25 cellular contexts compared by ENCODE assay signal in the genomic region with DNA sequence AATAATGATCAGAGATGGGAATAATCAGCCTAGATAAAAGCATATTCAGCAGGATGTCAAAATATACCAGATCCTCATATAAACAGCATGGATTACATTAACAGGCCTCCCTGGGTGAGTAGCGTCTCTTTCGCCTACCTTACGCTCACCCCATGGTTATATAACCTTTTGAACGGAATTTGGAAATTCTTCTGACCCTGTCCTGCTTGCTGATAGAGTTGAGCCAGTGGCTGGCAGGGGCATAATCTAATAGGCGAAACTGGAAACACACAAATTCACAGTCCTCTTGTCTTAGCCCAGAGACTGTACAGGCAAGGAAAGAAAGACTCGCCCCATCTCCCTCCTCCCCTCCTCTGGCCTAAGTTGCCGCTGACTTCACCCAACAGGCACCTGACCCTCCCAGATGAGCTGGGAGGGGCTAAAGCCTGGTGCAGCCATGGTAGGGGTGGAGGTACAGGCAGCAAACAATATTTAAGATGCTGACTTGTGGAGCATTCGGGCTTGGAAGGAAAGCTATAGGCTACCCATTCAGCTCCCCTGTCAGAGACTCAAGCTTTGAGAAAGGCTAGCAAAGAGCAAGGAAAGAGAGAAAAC. TPM values are rescaled to one million over a fixed set of nuclear protein-coding genes. Genes with fewer than 3 reads are reported as not detected.
DNase-seq lines count a peak whose midpoint lies in the region; ATAC-seq, FAIRE-seq and TF ChIP-seq lines count a peak whose summit lies in the region.
"Had no signal": no experiment of that assay in that cellular context is flagged by ENCODE, and none has a peak within 500 bp of the region (broad histone marks: within the 10 kb centered on the region; RNA-seq: fewer than 3 reads in every experiment).

TSS of gene ANGPTL7 (plus strand) at position 498 of the 594 bp plus-strand sequence. CDS start 225 bp downstream, outside the sequence.

- H3K27me3 ChIP-seq in heart right ventricle = no peaks in the 10 kb centered on the region
- H3K27me3 ChIP-seq: BLaER1 had no signal

- H3K36me3 ChIP-seq in heart right ventricle = peaks cover 0 to 95% (median 6%) of the 10 kb centered on the region in 9 donors

- intact Hi-C loops in heart right ventricle (cut with DNase I) = no loop called here

- ATAC-seq in activated naive CD4-positive, alpha-beta T cell treated with anti-CD3 and anti-CD28 coated beads, Interleukin-2, amount 50 U/mL, for 72 hours = no peak
- peak in 6 of 8 donors; percentile 53 to 83 (median 60) for ATAC-seq in heart right ventricle
- no peak for ATAC-seq in naive B cell (ENCODE audit: low read depth in 2 of 2)
- ATAC-seq: A549; stimulated activated naive CD8-positive, alpha-beta T cell treated with anti-CD3 and anti-CD28 coated beads, Interleukin-15, amount 100 ng/mL, for 72 hours had no signal

- TF ChIP-seq CTCF in heart right ventricle (IDR thresholded peaks at IDR 0.05) = no peak

- no peak for DNase-seq in activated naive CD4-positive, alpha-beta T cell treated with anti-CD3 and anti-CD28 coated beads, Interleukin-2, amount 50 U/mL, for 72 hours (ENCODE audit: low spot score in 2 of 2)
- no peak for DNase-seq in activated naive CD4-positive, alpha-beta T cell treated with anti-CD3 and anti-CD28 coated beads, Interleukin-2, amount 50 U/mL, for 16 hours
- DNase-seq in heart right ventricle = no peak
- DNase-seq in naive B cell = no peak
- DNase-seq in NCI-H524 treated with DMSO at 0.1 percent for 48 hours (lab: John Stamatoyannopoulos, UW) = no peak
- no peak for DNase-seq in hypothalamus (lab: John Stamatoyannopoulos, UW)
- no peak for DNase-seq in GM19239 (ENCODE audit: insufficient read length, low spot score)
- DNase-seq: activated CD4-positive, alpha-beta T cell treated with anti-CD3 and anti-CD28 coated beads for 4 hours; activated gamma-delta T cell; Calu3; hippocampal formation; KBM-7; kidney; NCI-H187 treated with DMSO at 0.1 percent for 48 hours; NCI-H510A; nucleus accumbens; stimulated activated CD4-positive, alpha-beta T cell treated with anti-CD3 and anti-CD28 coated beads, Interleukin-2, amount 100 ng/mL, for 48 hours; stimulated activated naive CD8-positive, alpha-beta T cell treated with anti-CD3 and anti-CD28 coated beads, Interleukin-15, amount 100 ng/mL, for 72 hours; SW 1271 had no signal

- H3K27ac ChIP-seq in heart right ventricle (peak within 1 kb of the TSS in 3 of 10 donors; percentile 2 to 56 (median 29)), temporal lobe (ENCODE audit: low read depth, low read length) (peak within 1 kb of the TSS; percentile 24)
- H3K27ac ChIP-seq: A549, BLaER1 had no signal

- no peaks in the 10 kb centered on the region for H3K36me3 Mint-ChIP-seq in activated naive CD4-positive, alpha-beta T cell treated with anti-CD3 and anti-CD28 coated beads, Interleukin-2, amount 50 U/mL, for 72 hours
- H3K36me3 Mint-ChIP-seq in naive B cell = peaks cover 3 to 6% of the 10 kb centered on the region in 2 donors

- peaks cover 0 to 3% (median 0%) of the 10 kb centered on the region in 3 donors for H3K4me1 Mint-ChIP-seq in naive B cell
- H3K4me1 Mint-ChIP-seq: mesothelial cell of epicardium; stimulated activated naive CD8-positive, alpha-beta T cell treated with anti-CD3 and anti-CD28 coated beads, Interleukin-15, amount 100 ng/mL, for 72 hours had no signal

- H3K9me3 ChIP-seq in heart right ventricle = no peaks in the 10 kb centered on the region
- H3K9me3 ChIP-seq: A549, BLaER1 had no signal

- no peaks in the 10 kb centered on the region for H3K27me3 Mint-ChIP-seq in naive B cell
- H3K27me3 Mint-ChIP-seq: stimulated activated naive CD8-positive, alpha-beta T cell treated with anti-CD3 and anti-CD28 coated beads, Interleukin-15, amount 100 ng/mL, for 72 hours had no signal

- H3K4me1 ChIP-seq in heart right ventricle = peaks cover 0 to 34% (median 24%) of the 10 kb centered on the region in 9 donors
- H3K4me1 ChIP-seq: A549, BLaER1 had no signal

- no peaks in the 10 kb centered on the region for H3K9me3 Mint-ChIP-seq in activated naive CD4-positive, alpha-beta T cell treated with anti-CD3 and anti-CD28 coated beads, Interleukin-2, amount 50 U/mL, for 72 hours
- H3K9me3 Mint-ChIP-seq in naive B cell = no peaks in the 10 kb centered on the region
- H3K9me3 Mint-ChIP-seq: mesothelial cell of epicardium; stimulated activated naive CD8-positive, alpha-beta T cell treated with anti-CD3 and anti-CD28 coated beads, Interleukin-15, amount 100 ng/mL, for 72 hours had no signal

- peak within 1 kb of the TSS; percentile 34 to 86 for H3K27ac Mint-ChIP-seq in activated naive CD4-positive, alpha-beta T cell treated with anti-CD3 and anti-CD28 coated beads, Interleukin-2, amount 50 U/mL, for 72 hours
- H3K27ac Mint-ChIP-seq in naive B cell = peak within 1 kb of the TSS in 4 of 6 donors; percentile 56 to 62 (median 58)
- H3K27ac Mint-ChIP-seq: mesothelial cell of epicardium had no signal

- H3K4me3 ChIP-seq in heart right ventricle = no peak within 1 kb of the TSS
- H3K4me3 ChIP-seq: A549, BLaER1, skin epidermis had no signal

- no peak for FAIRE-seq in GM19239 (lab: Jason Lieb, UNC)
- FAIRE-seq: A549, kidney, TTC549 had no signal

- 71 to 83% methylated on average over 8 of the region's 8 CpGs for WGBS in heart right ventricle, 2 donors

- H3K4me3 Mint-ChIP-seq in naive B cell = no peak within 1 kb of the TSS
- H3K4me3 Mint-ChIP-seq: mesothelial cell of epicardium; stimulated activated naive CD8-positive, alpha-beta T cell treated with anti-CD3 and anti-CD28 coated beads, Interleukin-15, amount 100 ng/mL, for 72 hours had no signal

RNA-seq across cellular contexts. Expression of gene ANGPTL7, which starts in this region (rescaled TPM):
- total RNA-seq in activated naive CD4-positive, alpha-beta T cell treated with anti-CD3 and anti-CD28 coated beads, Interleukin-2, amount 50 U/mL, for 72 hours = not detected
- 1 to 10 TPM in 3 of 10 donors, under 1 TPM in 5, not detected in 2; 0.17 to 2.3 (median 0.89) TPM for total RNA-seq in heart right ventricle
- polyA plus RNA-seq in heart right ventricle = under 1 TPM; 0.15 to 0.28 TPM
- polyA plus RNA-seq in naive B cell (ENCODE audit: low read depth in 6 of 6) = not detected
- total RNA-seq in temporal lobe = 0.25 TPM
- total RNA-seq: Calu3, mesothelial cell of epicardium had no signal
- polyA plus RNA-seq: A549 had no signal

Comparison
In these comparisons a context has a peak if more than half of its experiments do, and no peak if none do; other contexts are left out.
1. ATAC-seq: peak in heart right ventricle (6 of 8); none in activated naive CD4-positive, alpha-beta T cell treated with anti-CD3 and anti-CD28 coated beads, Interleukin-2, amount 50 U/mL, for 72 hours (0 of 2) and naive B cell (0 of 2).